ENCODE assay signal across 25 cellular contexts in the genomic region with DNA sequence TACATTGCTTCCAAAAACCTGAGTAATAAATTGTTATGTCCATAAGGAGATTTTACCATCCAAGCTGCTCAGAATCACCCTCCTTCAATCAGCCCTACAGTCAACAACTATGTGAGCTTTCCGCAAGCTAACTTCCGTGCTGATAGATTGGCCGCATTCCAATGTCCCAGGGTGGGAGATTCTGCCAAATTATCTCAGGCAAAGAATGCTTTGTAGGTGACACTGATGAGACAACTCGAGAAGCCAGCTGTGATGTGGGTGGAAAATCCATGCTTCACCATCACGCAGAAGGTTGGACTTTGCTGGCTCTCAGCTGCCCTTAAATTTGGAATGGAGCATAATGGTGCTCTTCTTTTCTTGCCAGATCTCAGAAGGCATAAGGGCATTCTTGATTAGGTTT. TPM values are rescaled to one million over a fixed set of nuclear protein-coding genes. Genes with fewer than 3 reads are reported as not detected.
"Had no signal": no experiment of that assay in that cellular context is flagged by ENCODE, and none has a peak within 500 bp of the region (broad histone marks: within the 10 kb centered on the region; RNA-seq: fewer than 3 reads in every experiment).

No MANE protein-coding gene starts in this region.

- H3K9me3 ChIP-seq: adrenal gland, ascending aorta, lower lobe of right lung, ovary, suprapubic skin, tibial nerve had no signal

- H3K36me3 ChIP-seq: adrenal gland, ascending aorta, brain microvascular endothelial cell, lower lobe of right lung, ovary, suprapubic skin, tibial nerve, WERI-Rb-1 had no signal

- H3K4me1 ChIP-seq: adrenal gland, ascending aorta, lower lobe of right lung, suprapubic skin, tibial nerve had no signal

- H3K27me3 ChIP-seq: adrenal gland, ascending aorta, brain microvascular endothelial cell, ovary, suprapubic skin, tibial nerve had no signal

- H3K4me3 ChIP-seq: adrenal gland, ascending aorta, lower lobe of right lung, ovary, suprapubic skin, tibial nerve had no signal

- DNase-seq: activated CD4-positive, alpha-beta T cell treated with anti-CD3 and anti-CD28 coated beads for 1 hour; activated CD4-positive, alpha-beta T cell treated with anti-CD3 and anti-CD28 coated beads, Interleukin-2, amount 50 U/mL, for 1 hour; activated CD8-positive, alpha-beta memory T cell treated with anti-CD3 and anti-CD28 coated beads, Interleukin-2, amount 50 U/mL, for 4 hours; activated naive CD4-positive, alpha-beta T cell; activated T-cell treated with anti-CD3 and anti-CD28 coated beads, Interleukin-2, amount 50 U/mL, for 4 hours; adrenal gland; brain microvascular endothelial cell; effector memory CD4-positive, alpha-beta T cell; foreskin melanocyte; lower lobe of right lung; naive thymus-derived CD8-positive, alpha-beta T cell; ovary; small intestine; stimulated activated CD4-positive, alpha-beta T cell treated with anti-CD3 and anti-CD28 coated beads, Interleukin-2, amount 100 ng/mL, for 24 hours; stimulated activated naive CD8-positive, alpha-beta T cell treated with anti-CD3 and anti-CD28 coated beads, Interleukin-15, amount 100 ng/mL, for 72 hours; T-helper 1 cell; WERI-Rb-1 had no signal

- H3K27ac ChIP-seq: adrenal gland, ascending aorta, brain microvascular endothelial cell, lower lobe of right lung, ovary, suprapubic skin, tibial nerve, WERI-Rb-1 had no signal

RNA-seq across cellular contexts. Expression of a gene that starts 44.9 kb away (rescaled TPM):
- total RNA-seq: activated T-cell treated with anti-CD3 and anti-CD28 coated beads, Interleukin-2, amount 50 U/mL, for 4 hours; activated T-helper 2 cell treated with anti-CD3 and anti-CD28 coated beads, Interferon-gamma antibody, Interleukin-2, Interleukin-4, amounts not matched to agents 10 μg/mL and 5 μg/mL and 100 μg/mL, durations not matched to agents 14 hours and 24 hours and 36 hours; ascending aorta; dermis microvascular lymphatic vessel endothelial cell; endothelial cell of umbilical vein; esophagus mucosa; lower lobe of right lung; mesothelial cell of epicardium; naive thymus-derived CD8-positive, alpha-beta T cell had no signal
